ENCODE assay signal across 8 cellular contexts in genomic region chr17:56960596-56961538, GRCh38. TPM values are rescaled to one million over a fixed set of nuclear protein-coding genes. Genes with fewer than 3 reads are reported as not detected.
A peak's percentile ranks its signal among the peaks of the same experiment; 100 is the strongest.
DNase-seq lines count a peak whose midpoint lies in the region; ATAC-seq and TF ChIP-seq lines count a peak whose summit lies in the region.

Gene COIL (minus strand): TSS chr17:56961050. CDS start chr17:56961019, 31 bp downstream.

- no peak within 1 kb of the TSS for H2AFZ ChIP-seq in OCI-LY1 (ENCODE audit: low read length)

- H3K79me2 ChIP-seq in OCI-LY1 (ENCODE audit: insufficient read depth, low read length) = peaks cover 7% of the 10 kb centered on the region; the same call in 1 of the 2 replicates

- no peaks in the 10 kb centered on the region for H4K20me1 ChIP-seq in OCI-LY1 (ENCODE audit: insufficient read depth, low read length)

- H3K9ac ChIP-seq in OCI-LY1 (ENCODE audit: low read length) = peak within 1 kb of the TSS; percentile 77

- no peaks in the 10 kb centered on the region for H3F3A ChIP-seq in OCI-LY1 (ENCODE audit: insufficient read depth, low read length)

- no peaks in the 10 kb centered on the region for H3K9me2 ChIP-seq in OCI-LY1 (ENCODE audit: low read depth, low read length)

- H3K4me1 ChIP-seq in OCI-LY1 (ENCODE audit: insufficient read depth, low read length, severe bottlenecking) = peaks cover 32% of the 10 kb centered on the region

- no peaks in the 10 kb centered on the region; the same call in 1 of the 2 replicates for H3K36me3 ChIP-seq in OCI-LY1 (ENCODE audit: insufficient read depth, low read length)

- H3K27me3 ChIP-seq in OCI-LY1 (ENCODE audit: insufficient read depth, low read length) = no peaks in the 10 kb centered on the region

- ATAC-seq in GM21515 (IDR thresholded peaks at IDR 0.05; ENCODE audit: unreplicated experiment) = peak; percentile 96

- H3K27ac ChIP-seq in OCI-LY1 (ENCODE audit: low read depth, low read length, poor library complexity, severe bottlenecking) = peak within 1 kb of the TSS; percentile 89

- peak; percentile 96 for TF ChIP-seq CTCF in OCI-LY1 (IDR thresholded peaks at IDR 0.05; ENCODE audit: low read length)

- peak; percentile 82 for DNase-seq in DMS114 treated with DMSO at 0.1 percent for 48 hours (lab: John Stamatoyannopoulos, UW; ENCODE audit: unreplicated experiment)
- peak; percentile 86 for DNase-seq in HuH-7 (ENCODE audit: low spot score)
- DNase-seq in activated CD8-positive, alpha-beta memory T cell treated with anti-CD3 and anti-CD28 coated beads, Interleukin-2, amount 50 U/mL, for 48 hours = peak; percentile 99
- peak; percentile 89 for DNase-seq in epidermal melanocyte (ENCODE audit: insufficient read length, low spot score)
- peak; percentile 93 for DNase-seq in mucosa of gallbladder (ENCODE audit: low spot score)
- peak; percentile 84 to 92 for DNase-seq in stimulated activated CD8-positive, alpha-beta memory T cell treated with anti-CD3 and anti-CD28 coated beads, Interleukin-4, amount 100 ng/mL, for 4 hours (ENCODE audit: low read depth in 2 of 2, low spot score in 1 of 2)

- H3K4me3 ChIP-seq in OCI-LY1 (ENCODE audit: low read depth, low read length, poor library complexity, severe bottlenecking) = peak within 1 kb of the TSS; percentile 74

- H3K9me3 ChIP-seq in OCI-LY1 (ENCODE audit: low read length) = no peaks in the 10 kb centered on the region

- H3K4me2 ChIP-seq in OCI-LY1 (ENCODE audit: low read length) = peak within 1 kb of the TSS; percentile 59

RNA-seq across cellular contexts. Expression of gene COIL, which starts in this region (rescaled TPM):
- 12.5 TPM for total RNA-seq in mucosa of gallbladder

Comparison
In these comparisons a context has a peak if more than half of its experiments do, and no peak if none do; other contexts are left out.
1. Peak in every context shown above with its lines: DNase-seq, ATAC-seq, H3K4me3 ChIP-seq and H3K27ac ChIP-seq.